18 cellular contexts compared by ENCODE assay signal in genomic region chr18:2714140-2714539, GRCh38. TPM values are rescaled to one million over a fixed set of nuclear protein-coding genes. Genes with fewer than 3 reads are reported as not detected.
DNase-seq lines count a peak whose midpoint lies in the region; ATAC-seq, FAIRE-seq and TF ChIP-seq lines count a peak whose summit lies in the region.
"Had no signal": no experiment of that assay in that cellular context is flagged by ENCODE, and none has a peak within 500 bp of the region (broad histone marks: within the 10 kb centered on the region; RNA-seq: fewer than 3 reads in every experiment).

No MANE protein-coding gene starts in this region.

- POLR2A ChIA-PET in activated B cell treated with CpG ODN at 0.5 μM for 24 hours (lab: Charles Lee), result no interaction called here

- CTCF ChIA-PET in activated B cell treated with CpG ODN at 0.5 μM for 24 hours (lab: Charles Lee), result no interaction called here

- H3K27ac Mint-ChIP-seq in stimulated activated naive CD8-positive, alpha-beta T cell treated with anti-CD3 and anti-CD28 coated beads, Interleukin-15, Interleukin-2, amounts not matched to agents 100 ng/mL and 50 ng/mL, for 24 hours, result peak overlapping the region; percentile 43
- no peak overlapping the region for H3K27ac Mint-ChIP-seq in stimulated activated naive CD8-positive, alpha-beta T cell treated with anti-CD3 and anti-CD28 coated beads, Interleukin-15, amount 100 ng/mL, for 72 hours
- H3K27ac Mint-ChIP-seq in activated B cell treated with CpG ODN at 0.5 μM for 24 hours, result peak overlapping the region; percentile 41
- H3K27ac Mint-ChIP-seq: nephron had no signal

- no peak for ATAC-seq in stimulated activated naive CD8-positive, alpha-beta T cell treated with anti-CD3 and anti-CD28 coated beads, Interleukin-15, amount 100 ng/mL, for 72 hours
- no peak for ATAC-seq in activated B cell treated with CpG ODN at 0.5 μM for 24 hours (ENCODE audit: low read depth)
- no peak for ATAC-seq in GM21529 (IDR thresholded peaks at IDR 0.05; ENCODE audit: unreplicated experiment)
- ATAC-seq: body of pancreas had no signal

- peaks cover 42% of the 10 kb centered on the region for H3K4me1 Mint-ChIP-seq in stimulated activated naive CD8-positive, alpha-beta T cell treated with anti-CD3 and anti-CD28 coated beads, Interleukin-15, Interleukin-2, amounts not matched to agents 100 ng/mL and 50 ng/mL, for 24 hours (ENCODE audit: low read depth)
- peaks cover 42% of the 10 kb centered on the region for H3K4me1 Mint-ChIP-seq in stimulated activated naive CD8-positive, alpha-beta T cell treated with anti-CD3 and anti-CD28 coated beads, Interleukin-15, amount 100 ng/mL, for 72 hours
- H3K4me1 Mint-ChIP-seq in activated B cell treated with CpG ODN at 0.5 μM for 24 hours, result peaks cover 14% of the 10 kb centered on the region
- H3K4me1 Mint-ChIP-seq: nephron had no signal

- no peaks in the 10 kb centered on the region for H3K9me3 Mint-ChIP-seq in stimulated activated naive CD8-positive, alpha-beta T cell treated with anti-CD3 and anti-CD28 coated beads, Interleukin-15, Interleukin-2, amounts not matched to agents 100 ng/mL and 50 ng/mL, for 24 hours
- H3K9me3 Mint-ChIP-seq in stimulated activated naive CD8-positive, alpha-beta T cell treated with anti-CD3 and anti-CD28 coated beads, Interleukin-15, amount 100 ng/mL, for 72 hours, result no peaks in the 10 kb centered on the region
- no peaks in the 10 kb centered on the region for H3K9me3 Mint-ChIP-seq in activated B cell treated with CpG ODN at 0.5 μM for 24 hours
- H3K9me3 Mint-ChIP-seq: nephron had no signal

- H3K36me3 Mint-ChIP-seq in stimulated activated naive CD8-positive, alpha-beta T cell treated with anti-CD3 and anti-CD28 coated beads, Interleukin-15, Interleukin-2, amounts not matched to agents 100 ng/mL and 50 ng/mL, for 24 hours (ENCODE audit: low read depth), result peaks cover 81% of the 10 kb centered on the region
- peaks cover 90% of the 10 kb centered on the region for H3K36me3 Mint-ChIP-seq in activated B cell treated with CpG ODN at 0.5 μM for 24 hours (ENCODE audit: low read depth)

- H3K27me3 Mint-ChIP-seq in stimulated activated naive CD8-positive, alpha-beta T cell treated with anti-CD3 and anti-CD28 coated beads, Interleukin-15, Interleukin-2, amounts not matched to agents 100 ng/mL and 50 ng/mL, for 24 hours, result no peaks in the 10 kb centered on the region
- no peaks in the 10 kb centered on the region for H3K27me3 Mint-ChIP-seq in stimulated activated naive CD8-positive, alpha-beta T cell treated with anti-CD3 and anti-CD28 coated beads, Interleukin-15, amount 100 ng/mL, for 72 hours
- no peaks in the 10 kb centered on the region for H3K27me3 Mint-ChIP-seq in activated B cell treated with CpG ODN at 0.5 μM for 24 hours

- TF ChIP-seq CTCF in activated B cell treated with CpG ODN at 0.5 μM for 24 hours (IDR thresholded peaks at IDR 0.05), result no peak

- intact Hi-C loops in activated B cell treated with CpG ODN at 0.5 μM for 24 hours (cut with micrococcal nuclease), result loop anchor here (5.0 kb wide), 1 partner anchor 33 kb away; no protein-coding TSS in a partner anchor

- no peak for DNase-seq in stimulated activated naive CD8-positive, alpha-beta T cell treated with anti-CD3 and anti-CD28 coated beads, Interleukin-15, amount 100 ng/mL, for 72 hours
- DNase-seq in activated B cell treated with CpG ODN at 0.5 μM for 24 hours (no peak), DMS153 (lab: John Stamatoyannopoulos, UW) (no peak), NCI-H526 (lab: John Stamatoyannopoulos, UW) (no peak)
- DNase-seq: body of pancreas; Calu3; mesendoderm; NCI-H1048; NCI-H187 treated with DMSO at 0.1 percent for 48 hours; NCI-H226; Right ventricle myocardium superior; stimulated activated CD4-positive, alpha-beta T cell treated with anti-CD3 and anti-CD28 coated beads, Interleukin-1b, Interleukin-23, amount 100 ng/mL, for 48 hours; stimulated activated naive CD4-positive, alpha-beta T cell treated with Interleukin-2 at 50 U/mL for 16 hours; tibial artery had no signal

- FAIRE-seq in islet of Langerhans (lab: Jason Lieb, UNC), result peak; percentile 81

- H3K4me3 Mint-ChIP-seq in stimulated activated naive CD8-positive, alpha-beta T cell treated with anti-CD3 and anti-CD28 coated beads, Interleukin-15, Interleukin-2, amounts not matched to agents 100 ng/mL and 50 ng/mL, for 24 hours, result no peak overlapping the region
- no peak overlapping the region for H3K4me3 Mint-ChIP-seq in stimulated activated naive CD8-positive, alpha-beta T cell treated with anti-CD3 and anti-CD28 coated beads, Interleukin-15, amount 100 ng/mL, for 72 hours
- H3K4me3 Mint-ChIP-seq in activated B cell treated with CpG ODN at 0.5 μM for 24 hours, result no peak overlapping the region
- H3K4me3 Mint-ChIP-seq: nephron had no signal

RNA-seq across cellular contexts. Expression of gene SMCHD1, which starts 58.6 kb away (rescaled TPM):
- total RNA-seq in activated B cell treated with CpG ODN at 0.5 μM for 24 hours, result 111 and 144 TPM in 2 replicates

Comparison
In these comparisons a context has a peak if more than half of its experiments do, and no peak if none do; other contexts are left out.
1. H3K27ac Mint-ChIP-seq: peak in stimulated activated naive CD8-positive, alpha-beta T cell treated with anti-CD3 and anti-CD28 coated beads, Interleukin-15, Interleukin-2, amounts not matched to agents 100 ng/mL and 50 ng/mL, for 24 hours (single experiment) and activated B cell treated with CpG ODN at 0.5 μM for 24 hours (single experiment); none in stimulated activated naive CD8-positive, alpha-beta T cell treated with anti-CD3 and anti-CD28 coated beads, Interleukin-15, amount 100 ng/mL, for 72 hours (0 of 2).